8 cellular contexts compared by ENCODE assay signal in the genomic region with DNA sequence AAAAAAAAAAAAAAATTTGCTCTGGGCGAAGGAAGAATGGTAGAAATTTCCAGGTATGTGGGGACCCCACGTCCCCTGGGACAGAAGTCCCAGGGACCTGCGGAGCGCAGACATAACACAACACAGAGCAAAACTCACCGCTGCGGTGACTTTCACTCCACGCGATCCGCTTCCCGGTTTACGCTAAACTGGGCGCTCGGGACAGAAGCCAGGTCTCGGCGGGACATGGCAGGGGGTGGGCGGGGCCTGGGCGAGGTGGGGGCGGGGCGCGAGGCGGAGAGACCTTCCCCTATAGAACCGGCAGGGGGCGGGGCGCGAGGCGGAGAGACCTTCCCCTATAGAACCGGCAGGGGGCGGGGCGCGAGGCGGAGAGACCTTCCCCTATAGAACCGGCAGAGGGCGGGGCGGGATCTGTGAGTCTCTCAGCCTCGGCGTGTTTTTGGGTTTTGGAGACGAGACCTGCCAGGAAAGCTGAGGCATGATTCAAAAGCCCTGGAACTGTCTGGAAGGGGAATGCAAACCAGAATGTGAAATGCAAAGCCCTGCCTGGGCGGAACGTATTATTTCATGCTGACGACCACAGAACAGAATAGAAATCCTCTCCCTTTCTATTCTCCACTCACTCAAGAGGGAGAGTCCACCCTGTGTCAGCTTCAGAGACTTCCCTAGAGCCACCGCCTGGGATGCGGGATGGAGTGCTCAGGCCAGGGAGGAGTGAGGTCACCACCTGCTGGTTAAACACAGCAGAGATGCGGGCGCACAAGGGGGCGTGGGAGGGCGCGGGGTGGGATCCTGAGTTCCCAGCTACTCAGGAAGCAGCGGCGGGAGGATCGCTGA. TPM values are rescaled to one million over a fixed set of nuclear protein-coding genes. Genes with fewer than 3 reads are reported as not detected.
DNase-seq lines count a peak whose midpoint lies in the region; ATAC-seq, FAIRE-seq and TF ChIP-seq lines count a peak whose summit lies in the region.

No MANE protein-coding gene starts in this region.

- in situ Hi-C loops in mammary epithelial cell (cut with MboI; ENCODE audit: low sequenced_read_pairs in 2 of 2), result no loop called here

- H3K4me3 Mint-ChIP-seq in CD4-positive, alpha-beta T cell, result peak overlapping the region; percentile 93
- H3K4me3 Mint-ChIP-seq in immature natural killer cell, result peak overlapping the region; percentile 87 to 92 (median 89)

- H3K4me2 ChIP-seq in mammary epithelial cell (ENCODE audit: insufficient read depth, low read depth, low read length), result peak overlapping the region; percentile 84

- no peak for FAIRE-seq in small intestine (lab: Jason Lieb, UNC)

- POLR2A ChIA-PET in CD4-positive, alpha-beta T cell (lab: Charles Lee), result no interaction called here

- no peaks in the 10 kb centered on the region for H3K79me2 ChIP-seq in mammary epithelial cell (ENCODE audit: insufficient read depth, low read length)

- no peaks in the 10 kb centered on the region for H3K36me3 ChIP-seq in mammary epithelial cell (ENCODE audit: insufficient read depth, low read length)
- H3K36me3 ChIP-seq in small intestine (ENCODE audit: control insufficient read depth in 2 of 2, insufficient read depth in 2 of 2, low read length in 2 of 2), result no peaks in the 10 kb centered on the region

- peak; percentile 81 for ATAC-seq in CD4-positive, alpha-beta T cell (ENCODE audit: poor library complexity)
- ATAC-seq in HG02678 (IDR thresholded peaks at IDR 0.05; ENCODE audit: unreplicated experiment), result no peak

- peak overlapping the region; percentile 78 for H2AFZ ChIP-seq in mammary epithelial cell (ENCODE audit: low read depth, low read length)

- H3K27me3 ChIP-seq in CD4-positive, alpha-beta T cell (ENCODE audit: control insufficient read depth, insufficient read depth, low read length), result no peaks in the 10 kb centered on the region
- no peaks in the 10 kb centered on the region for H3K27me3 ChIP-seq in mammary epithelial cell (ENCODE audit: insufficient read depth, low read length)
- no peaks in the 10 kb centered on the region for H3K27me3 ChIP-seq in small intestine (ENCODE audit: control insufficient read depth in 2 of 2, insufficient read depth in 2 of 2, low read length in 2 of 2)

- H3K9me3 Mint-ChIP-seq in CD4-positive, alpha-beta T cell, result no peaks in the 10 kb centered on the region
- peaks cover 0 to 4% (median 2%) of the 10 kb centered on the region in 6 donors for H3K9me3 Mint-ChIP-seq in immature natural killer cell

- BruUV-seq in mammary epithelial cell (replicated peaks; lab: Mats Ljungman, UMichigan), result no TSS peak

- dilution Hi-C loops in mammary epithelial cell (cut with HindIII; ENCODE audit: low sequenced_read_pairs), result no loop called here

- peaks cover 20% of the 10 kb centered on the region for H3K4me1 Mint-ChIP-seq in CD4-positive, alpha-beta T cell (ENCODE audit: low read depth)
- peaks cover 25 to 32% of the 10 kb centered on the region in 2 donors for H3K4me1 Mint-ChIP-seq in immature natural killer cell

- TF ChIP-seq CTCF in CD4-positive, alpha-beta T cell (IDR thresholded peaks at IDR 0.05), result peak; percentile 67
- TF ChIP-seq CTCF in LNCAP (IDR thresholded peaks at IDR 0.05) (peak; percentile 55), mammary epithelial cell (conservative IDR thresholded peaks at IDR 0.05 in 1 of 2, IDR thresholded peaks at IDR 0.05 in 1 of 2; ENCODE audit: extremely low read depth in 1 of 2, insufficient read depth in 1 of 2, low read depth in 1 of 2, low read length in 2 of 2) (peak in 1 of 2 donors; percentile 56)

- peaks cover 29% of the 10 kb centered on the region for H3K36me3 Mint-ChIP-seq in CD4-positive, alpha-beta T cell (ENCODE audit: low read depth)
- peaks cover 0 to 12% (median 9%) of the 10 kb centered on the region in 3 donors for H3K36me3 Mint-ChIP-seq in immature natural killer cell

- no peak overlapping the region for H3K27ac Mint-ChIP-seq in CD4-positive, alpha-beta T cell
- H3K27ac Mint-ChIP-seq in immature natural killer cell, result peak overlapping the region; percentile 7 to 84 (median 58)

- peaks cover 10% of the 10 kb centered on the region for H3K4me1 ChIP-seq in mammary epithelial cell (ENCODE audit: insufficient read depth, low read length)
- H3K4me1 ChIP-seq in small intestine (ENCODE audit: control insufficient read depth in 2 of 2, insufficient read depth in 1 of 2, low read depth in 1 of 2, low read length in 1 of 2), result no peaks in the 10 kb centered on the region

- peaks cover 3% of the 10 kb centered on the region for H3K9me3 ChIP-seq in CD4-positive, alpha-beta T cell (ENCODE audit: control insufficient read depth, low read length)
- peaks cover 18% of the 10 kb centered on the region for H3K9me3 ChIP-seq in mammary epithelial cell (replicated peaks; ENCODE audit: insufficient read depth, low read length)
- no peaks in the 10 kb centered on the region for H3K9me3 ChIP-seq in small intestine (ENCODE audit: control insufficient read depth, low read depth)

- peak overlapping the region; percentile 42 to 47 (median 44) for H3K4me3 ChIP-seq in mammary epithelial cell (replicated peaks in 1 of 3; ENCODE audit: insufficient read depth in 1 of 3, low read depth in 2 of 3, low read length in 3 of 3)
- peak overlapping the region; percentile 16 to 28 for H3K4me3 ChIP-seq in small intestine (ENCODE audit: low read depth in 1 of 2, low read length in 2 of 2)

- intact Hi-C loops in CD4-positive, alpha-beta T cell (cut with DNase I, micrococcal nuclease), result loop anchor here in 1 of 2 experiments (2.0 to 5.0 kb wide), 3 partner anchors 31 to 204 kb away; a partner anchor contains a TSS
- intact Hi-C loops in mammary epithelial cell (cut with micrococcal nuclease), result loop anchor here (2.0 to 10.0 kb wide), 5 partner anchors 51 to 139 kb away; a partner anchor contains a TSS

- WGBS in mammary epithelial cell (ENCODE audit: low coverage, missing lambda C conversion rate), result 3% methylated on average over 7 of the region's 50 CpGs
- 2 to 5% (median 3%) methylated on average over 42 to 50 of the region's 50 CpGs for WGBS in small intestine, 3 donors

- no peaks in the 10 kb centered on the region for H4K20me1 ChIP-seq in mammary epithelial cell (ENCODE audit: insufficient read depth, low read length)

- no peak overlapping the region for H3K27ac ChIP-seq in CD4-positive, alpha-beta T cell (ENCODE audit: low read depth, low read length)
- H3K27ac ChIP-seq in mammary epithelial cell (ENCODE audit: insufficient read depth, low read depth, low read length) (no peak overlapping the region), small intestine (ENCODE audit: low read depth in 1 of 2, low read length in 1 of 2) (peak overlapping the region; percentile 13 to 62)

- CTCF ChIA-PET in CD4-positive, alpha-beta T cell (lab: Charles Lee), result interaction anchor here (0.6 to 2.4 kb wide), 9 partner anchors 10 to 1309 kb away, joined by 3 to 6 read pairs (median 3); a partner anchor contains a TSS
- CTCF ChIA-PET in mammary epithelial cell (lab: Charles Lee; ENCODE audit: low non-redundant PET), result interaction anchor here (0.6 kb wide), 1 partner anchor 258 kb away, joined by 7 read pairs; no protein-coding TSS in a partner anchor

- peak; percentile 66 to 82 (median 67) for DNase-seq in CD4-positive, alpha-beta T cell
- peak; percentile 49 to 73 (median 60) for DNase-seq in activated CD4-positive, CD25-positive, alpha-beta regulatory T cell (lab: John Stamatoyannopoulos, UW)
- DNase-seq in mammary epithelial cell (peak; percentile 71), immature natural killer cell (peak; percentile 76 to 82 (median 79)), small intestine (peak; percentile 51), NOMO-1 treated with DMSO at 0.1 percent for 48 hours (lab: John Stamatoyannopoulos, UW; ENCODE audit: unreplicated experiment) (no peak)

- H3K27me3 Mint-ChIP-seq in CD4-positive, alpha-beta T cell, result peaks cover 7% of the 10 kb centered on the region
- peaks cover 0 to 6% (median 4%) of the 10 kb centered on the region in 3 donors for H3K27me3 Mint-ChIP-seq in immature natural killer cell (ENCODE audit: low read depth in 3 of 3)

- H3K9ac ChIP-seq in mammary epithelial cell (ENCODE audit: insufficient read depth, low read length), result no peak overlapping the region

RNA-seq across cellular contexts. Expression of a gene that starts 20.2 kb away (rescaled TPM):
- total RNA-seq in CD4-positive, alpha-beta T cell, result not detected
- not detected for total RNA-seq in mammary epithelial cell
- polyA plus RNA-seq in mammary epithelial cell (not detected), immature natural killer cell (not detected), small intestine (not detected)
- polyA minus RNA-seq in mammary epithelial cell, result not detected

RNA-seq across cellular contexts. Expression of a gene that starts 30.9 kb away (rescaled TPM):
- total RNA-seq in CD4-positive, alpha-beta T cell, result 1 to 10 TPM; 3.6 to 5.5 TPM
- 10 to 100 TPM in 1 of 2 donors, 1 to 10 TPM in 1; 6.0 to 10.8 TPM for total RNA-seq in mammary epithelial cell
- polyA plus RNA-seq in mammary epithelial cell (3.8 TPM), immature natural killer cell (10 to 100 TPM in 1 of 3 donors, 1 to 10 TPM in 2; 9.8 to 21.0 (median 10.0) TPM), small intestine (1 to 10 TPM; 2.0 to 3.8 (median 2.4) TPM)
- polyA minus RNA-seq in mammary epithelial cell, result 13.7 TPM

RNA-seq across cellular contexts. Expression of a gene that starts 51.0 kb away (rescaled TPM):
- not detected for total RNA-seq in CD4-positive, alpha-beta T cell
- not detected for total RNA-seq in mammary epithelial cell
- polyA plus RNA-seq in mammary epithelial cell, result not detected
- not detected for polyA minus RNA-seq in mammary epithelial cell
- not detected for polyA plus RNA-seq in immature natural killer cell
- polyA plus RNA-seq in small intestine, result not detected

Comparison
In these comparisons a context has a peak if more than half of its experiments do, and no peak if none do; other contexts are left out.
1. H3K27ac ChIP-seq: peak in small intestine (2 of 2); none in CD4-positive, alpha-beta T cell (single experiment) and mammary epithelial cell (single experiment).